Comparison of ENCODE assay signal across 15 cellular contexts in the genomic region with DNA sequence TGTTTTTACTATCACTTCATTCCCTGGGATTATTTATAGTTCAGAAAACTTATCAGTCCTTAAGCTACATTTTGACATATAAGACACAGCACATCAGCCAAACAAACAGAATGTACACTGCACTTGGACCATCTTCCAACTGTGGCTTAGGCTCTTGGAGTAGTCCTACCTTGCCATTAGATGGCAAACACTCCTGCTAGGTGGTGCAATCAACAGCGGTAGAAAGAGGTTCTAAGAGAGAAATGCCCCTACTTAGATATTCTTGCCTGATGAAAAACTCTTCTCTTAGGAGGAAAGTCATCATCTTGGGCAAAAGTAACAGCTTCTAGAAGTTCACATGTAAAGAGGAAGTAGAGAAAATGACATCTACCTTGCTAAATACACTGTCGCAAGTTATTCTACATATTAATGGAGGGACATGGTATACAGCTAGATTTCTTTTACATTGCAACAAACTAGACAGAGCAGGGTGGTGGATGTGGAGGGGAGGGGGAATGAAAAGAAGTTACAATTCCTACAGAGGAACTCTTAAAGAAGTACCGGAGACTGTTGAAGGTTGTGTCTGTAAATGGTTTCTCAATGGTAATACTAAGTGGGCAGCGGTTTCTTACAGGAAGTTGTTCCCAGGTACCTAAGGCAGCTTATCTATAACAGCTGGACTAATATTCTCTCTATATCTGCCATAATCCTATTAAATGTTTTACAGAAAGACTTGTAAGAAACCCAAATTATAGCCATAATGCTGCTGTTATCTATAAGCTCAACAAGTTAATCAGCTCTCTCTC. TPM values are rescaled to one million over a fixed set of nuclear protein-coding genes. Genes with fewer than 3 reads are reported as not detected.
DNase-seq lines count a peak whose midpoint lies in the region; ATAC-seq and TF ChIP-seq lines count a peak whose summit lies in the region.
"Had no signal": no experiment of that assay in that cellular context is flagged by ENCODE, and none has a peak within 500 bp of the region (broad histone marks: within the 10 kb centered on the region; RNA-seq: fewer than 3 reads in every experiment).

No MANE protein-coding gene starts in this region.

- TF ChIP-seq EP300 in esophagus muscularis mucosa (IDR thresholded peaks at IDR 0.05) = no peak

- no peak overlapping the region for H2AFZ ChIP-seq in osteoblast (ENCODE audit: low read length)
- H2AFZ ChIP-seq: PC-9 had no signal

- H3K36me3 Mint-ChIP-seq in immature natural killer cell = no peaks in the 10 kb centered on the region
- H3K36me3 Mint-ChIP-seq: activated naive CD8-positive, alpha-beta T cell had no signal

- H3K4me3 ChIP-seq in DOHH2 (ENCODE audit: low read length) (no peak overlapping the region), osteoblast (ENCODE audit: insufficient read depth, low read length) (no peak overlapping the region), esophagus muscularis mucosa (no peak overlapping the region)
- H3K4me3 ChIP-seq: PC-9 had no signal

- no peaks in the 10 kb centered on the region for H3K9me3 Mint-ChIP-seq in immature natural killer cell
- H3K9me3 Mint-ChIP-seq: T-helper 2 cell treated with Interferon-gamma antibody and Interleukin-4, amounts not matched to agents 5 μg/mL and 100 μg/mL, for 36 hours had no signal

- no peaks in the 10 kb centered on the region for H3F3A ChIP-seq in DOHH2 (ENCODE audit: control insufficient read depth, insufficient read depth)

- H3K4me1 Mint-ChIP-seq in immature natural killer cell = peaks cover 5 to 13% of the 10 kb centered on the region in 2 donors

- intact Hi-C loops in left ventricle myocardium superior (cut with micrococcal nuclease) (no loop called here), esophagus muscularis mucosa (cut with DNase I) (no loop called here)

- H3K9me2 ChIP-seq in DOHH2 (replicated peaks; ENCODE audit: control insufficient read depth, low read length) = no peaks in the 10 kb centered on the region

- peak overlapping the region in 4 of 6 donors; percentile 14 to 79 (median 28) for H3K27ac Mint-ChIP-seq in immature natural killer cell
- H3K27ac Mint-ChIP-seq: activated naive CD8-positive, alpha-beta T cell; T-helper 2 cell treated with Interferon-gamma antibody and Interleukin-4, amounts not matched to agents 5 μg/mL and 100 μg/mL, for 36 hours had no signal

- H3K36me3 ChIP-seq in DOHH2 (ENCODE audit: control insufficient read depth, low read length) (no peaks in the 10 kb centered on the region), osteoblast (ENCODE audit: insufficient read depth, low read length) (no peaks in the 10 kb centered on the region), esophagus muscularis mucosa (no peaks in the 10 kb centered on the region)

- H3K27me3 ChIP-seq in DOHH2 (ENCODE audit: control insufficient read depth, low read length) (0 out of 2 replicates have a peak, but pooled peaks cover 3% of the 10 kb centered on the region), osteoblast (ENCODE audit: insufficient read depth, low read length) (no peaks in the 10 kb centered on the region), esophagus muscularis mucosa (no peaks in the 10 kb centered on the region)

- peak overlapping the region; percentile 28 for H3K4me2 ChIP-seq in DOHH2 (ENCODE audit: low read length)
- H3K4me2 ChIP-seq in osteoblast (ENCODE audit: insufficient read depth, low read length) = no peak overlapping the region
- H3K4me2 ChIP-seq: PC-9 had no signal

- ATAC-seq in HG02852 (IDR thresholded peaks at IDR 0.05; ENCODE audit: unreplicated experiment) (peak; percentile 68), left ventricle myocardium superior (no peak)

- H3K4me1 ChIP-seq in DOHH2 (ENCODE audit: control insufficient read depth, low read length) = peaks cover 21% of the 10 kb centered on the region
- H3K4me1 ChIP-seq in osteoblast (ENCODE audit: insufficient read depth, low read length) = no peaks in the 10 kb centered on the region
- H3K4me1 ChIP-seq in esophagus muscularis mucosa = no peaks in the 10 kb centered on the region

- TF ChIP-seq CTCF in DOHH2 (IDR thresholded peaks at IDR 0.05; ENCODE audit: low read depth, low read length, poor library complexity, severe bottlenecking) = no peak
- no peak for TF ChIP-seq CTCF in osteoblast (IDR thresholded peaks at IDR 0.05; ENCODE audit: extremely low read depth, low read depth, low read length)
- TF ChIP-seq CTCF in esophagus muscularis mucosa (IDR thresholded peaks at IDR 0.05) = no peak

- DNase-seq in NOMO-1 treated with dmso at 0.1 percent for 144 hours (lab: John Stamatoyannopoulos, UW; ENCODE audit: unreplicated experiment) (peak; percentile 8), immature natural killer cell (no peak), left ventricle myocardium superior (no peak), RPMI8226 (no peak), osteoblast (ENCODE audit: insufficient read length, low spot score, missing footprints) (no peak), esophagus muscularis mucosa (ENCODE audit: extremely low spot score) (no peak)
- DNase-seq: cortex of kidney; GDM1; PC-9; stimulated activated CD4-positive, alpha-beta T cell treated with anti-CD3 and anti-CD28 coated beads, Interleukin-2, amount 100 ng/mL, for 24 hours; stimulated activated naive CD4-positive, alpha-beta T cell treated with Interleukin-2 at 50 U/mL for 16 hours had no signal

- H3K27ac ChIP-seq in DOHH2 (ENCODE audit: low read depth, low read length) (no peak overlapping the region), osteoblast (ENCODE audit: low read depth, low read length) (no peak overlapping the region), esophagus muscularis mucosa (replicated peaks in 1 of 4) (no peak overlapping the region)
- H3K27ac ChIP-seq: PC-9 had no signal

- no peaks in the 10 kb centered on the region for H4K20me1 ChIP-seq in DOHH2 (ENCODE audit: control insufficient read depth, insufficient read depth, low read depth, low read length)
- H4K20me1 ChIP-seq in osteoblast (ENCODE audit: insufficient read depth, low read length) = no peaks in the 10 kb centered on the region

- H3K9me3 ChIP-seq in DOHH2 (ENCODE audit: control insufficient read depth, insufficient read depth, low read length) (no peaks in the 10 kb centered on the region), osteoblast (ENCODE audit: low read depth, low read length) (no peaks in the 10 kb centered on the region), esophagus muscularis mucosa (no peaks in the 10 kb centered on the region)

- peak overlapping the region in 3 of 5 donors; percentile 34 to 74 (median 66) for H3K4me3 Mint-ChIP-seq in immature natural killer cell
- H3K4me3 Mint-ChIP-seq: activated naive CD8-positive, alpha-beta T cell; T-helper 2 cell treated with Interferon-gamma antibody and Interleukin-4, amounts not matched to agents 5 μg/mL and 100 μg/mL, for 36 hours had no signal

- H3K27me3 Mint-ChIP-seq in immature natural killer cell (ENCODE audit: low read depth in 3 of 3) = peaks cover 0 to 2% (median 0%) of the 10 kb centered on the region in 3 donors
- H3K27me3 Mint-ChIP-seq: activated naive CD8-positive, alpha-beta T cell had no signal

- WGBS in esophagus muscularis mucosa = 58% methylated on average over 4 of the region's 4 CpGs

- H3K79me2 ChIP-seq in DOHH2 (ENCODE audit: control insufficient read depth, low read length) (no peaks in the 10 kb centered on the region), osteoblast (ENCODE audit: insufficient read depth, low read length) (no peaks in the 10 kb centered on the region)

- TF ChIP-seq POLR2A in esophagus muscularis mucosa (IDR thresholded peaks at IDR 0.05; ENCODE audit: low read depth) = no peak

RNA-seq across cellular contexts. Expression of gene STPG2, which starts 8.1 kb away (rescaled TPM):
- not detected for polyA plus RNA-seq in immature natural killer cell
- total RNA-seq in left ventricle myocardium superior (0.15 TPM), osteoblast (under 0.01 and 0.29 TPM in 2 replicates), esophagus muscularis mucosa (under 1 TPM in 2 of 4 donors, not detected in 2; 0.17 to 0.26 TPM)
